8 cellular contexts compared by ENCODE assay signal in genomic region chr1:31938184-31938975, GRCh38. TPM values are rescaled to one million over a fixed set of nuclear protein-coding genes. Genes with fewer than 3 reads are reported as not detected.
DNase-seq lines count a peak whose midpoint lies in the region; ATAC-seq and TF ChIP-seq lines count a peak whose summit lies in the region.

PTP4A2 (minus strand) TSS chr1:31938368; CDS start chr1:31919065, 19,303 bp downstream.

- intact Hi-C loops in CD4-positive, alpha-beta memory T cell (cut with micrococcal nuclease), result loop anchor here (2.0 to 5.0 kb wide), 5 partner anchors 50 to 871 kb away; partner anchors contain the start of genes ADGRB2, KHDRBS1 and PUM1
- intact Hi-C loops in activated CD4-positive, alpha-beta memory T cell treated with anti-CD3 and anti-CD28 coated beads for 36 hours (cut with micrococcal nuclease), result loop anchor here (2.0 to 10.0 kb wide), 4 partner anchors 134 to 1184 kb away; partner anchors contain the start of genes LAPTM5, MARCKSL1 and TMEM39B
- intact Hi-C loops in lower leg skin (cut with DNase I; ENCODE audit: low total_unique reads), result no loop called here

- H3K4me1 Mint-ChIP-seq in CD4-positive, alpha-beta memory T cell, result peaks cover 43 to 88% (median 62%) of the 10 kb centered on the region in 4 donors
- peaks cover 66% of the 10 kb centered on the region for H3K4me1 Mint-ChIP-seq in activated CD4-positive, alpha-beta memory T cell treated with anti-CD3 and anti-CD28 coated beads for 36 hours (ENCODE audit: low read depth)

- peak within 1 kb of the TSS; percentile 43 to 95 for H3K4me3 ChIP-seq in CD4-positive, alpha-beta memory T cell (ENCODE audit: low read length in 2 of 2)
- peak within 1 kb of the TSS; percentile 98 to 99 for H3K4me3 ChIP-seq in duodenal mucosa (ENCODE audit: low read depth in 1 of 2, low read length in 2 of 2)
- H3K4me3 ChIP-seq in lower leg skin (ENCODE audit: low read depth, poor library complexity, severe bottlenecking), result peak within 1 kb of the TSS; percentile 76

- H3K27ac ChIP-seq in CD4-positive, alpha-beta memory T cell (ENCODE audit: low read depth, low read length), result peak within 1 kb of the TSS; percentile 70
- H3K27ac ChIP-seq in duodenal mucosa (ENCODE audit: low read depth, low read length), result peak within 1 kb of the TSS; percentile 94

- no peaks in the 10 kb centered on the region for H3K9me3 ChIP-seq in CD4-positive, alpha-beta memory T cell (ENCODE audit: control insufficient read depth in 1 of 2, low read length in 2 of 2)
- H3K9me3 ChIP-seq in duodenal mucosa (ENCODE audit: control insufficient read depth in 1 of 2, low read length in 2 of 2), result no peaks in the 10 kb centered on the region

- peaks cover 0 to 3% (median 0%) of the 10 kb centered on the region in 8 donors for H3K9me3 Mint-ChIP-seq in CD4-positive, alpha-beta memory T cell
- H3K9me3 Mint-ChIP-seq in activated CD4-positive, alpha-beta memory T cell treated with anti-CD3 and anti-CD28 coated beads for 36 hours, result no peaks in the 10 kb centered on the region

- H3K27me3 ChIP-seq in CD4-positive, alpha-beta memory T cell (ENCODE audit: insufficient read depth, low read length), result no peaks in the 10 kb centered on the region
- no peaks in the 10 kb centered on the region for H3K27me3 ChIP-seq in duodenal mucosa (ENCODE audit: control insufficient read depth in 1 of 2, insufficient read depth in 2 of 2, low read length in 2 of 2)

- H3K27me3 Mint-ChIP-seq in CD4-positive, alpha-beta memory T cell, result no peaks in the 10 kb centered on the region
- no peaks in the 10 kb centered on the region for H3K27me3 Mint-ChIP-seq in activated CD4-positive, alpha-beta memory T cell treated with anti-CD3 and anti-CD28 coated beads for 36 hours

- peak within 1 kb of the TSS; percentile 96 to 98 (median 97) for H3K27ac Mint-ChIP-seq in CD4-positive, alpha-beta memory T cell
- peak within 1 kb of the TSS; percentile 96 for H3K27ac Mint-ChIP-seq in activated CD4-positive, alpha-beta memory T cell treated with anti-CD3 and anti-CD28 coated beads for 36 hours

- peaks cover 7 to 26% of the 10 kb centered on the region in 2 donors for H3K36me3 Mint-ChIP-seq in CD4-positive, alpha-beta memory T cell
- peaks cover 30% of the 10 kb centered on the region for H3K36me3 Mint-ChIP-seq in activated CD4-positive, alpha-beta memory T cell treated with anti-CD3 and anti-CD28 coated beads for 36 hours

- no peak for TF ChIP-seq CTCF in lower leg skin (IDR thresholded peaks at IDR 0.05)

- peak within 1 kb of the TSS; percentile 97 to 99 for H3K9ac ChIP-seq in duodenal mucosa (ENCODE audit: low read depth in 1 of 2, low read length in 2 of 2)

- POLR2A ChIA-PET in CD4-positive, alpha-beta memory T cell (lab: Charles Lee; ENCODE audit: partially characterized antibody), result interaction anchor here (0.5 to 14.9 kb wide), 33 partner anchors 9 to 383 kb away, joined by 3 to 545 read pairs (median 5); partner anchors contain the start of genes KHDRBS1, KPNA6, PEF1 and SPOCD1
- POLR2A ChIA-PET in activated CD4-positive, alpha-beta memory T cell treated with anti-CD3 and anti-CD28 coated beads for 36 hours (lab: Charles Lee), result interaction anchor here (0.7 to 8.6 kb wide), 11 partner anchors 9 to 170 kb away, joined by 3 to 130 read pairs (median 4); partner anchors contain the start of genes KHDRBS1 and KPNA6

- peak within 1 kb of the TSS; percentile 92 to 100 (median 98) for H3K4me3 Mint-ChIP-seq in CD4-positive, alpha-beta memory T cell
- peak within 1 kb of the TSS; percentile 98 for H3K4me3 Mint-ChIP-seq in activated CD4-positive, alpha-beta memory T cell treated with anti-CD3 and anti-CD28 coated beads for 36 hours

- no peaks in the 10 kb centered on the region for H3K36me3 ChIP-seq in CD4-positive, alpha-beta memory T cell (ENCODE audit: insufficient read depth, low read length)
- H3K36me3 ChIP-seq in duodenal mucosa (ENCODE audit: control insufficient read depth in 1 of 2, insufficient read depth in 2 of 2, low read length in 2 of 2), result no peaks in the 10 kb centered on the region

- peaks cover 77% of the 10 kb centered on the region for H3K4me1 ChIP-seq in CD4-positive, alpha-beta memory T cell (ENCODE audit: insufficient read depth, low read length)
- H3K4me1 ChIP-seq in duodenal mucosa (ENCODE audit: control insufficient read depth in 1 of 2, insufficient read depth in 2 of 2, low read length in 2 of 2), result peaks cover 57 to 61% of the 10 kb centered on the region in 2 donors

- CTCF ChIA-PET in CD4-positive, alpha-beta memory T cell (lab: Charles Lee; ENCODE audit: partially characterized antibody), result interaction anchor here (0.6 to 10.5 kb wide), 13 partner anchors 9 to 128 kb away, joined by 3 to 208 read pairs (median 7); no protein-coding TSS in a partner anchor
- CTCF ChIA-PET in activated CD4-positive, alpha-beta memory T cell treated with anti-CD3 and anti-CD28 coated beads for 36 hours (lab: Charles Lee), result interaction anchor here (0.7 to 15.5 kb wide), 11 partner anchors 8 to 198 kb away, joined by 3 to 487 read pairs (median 4); partner anchors contain the start of gene SPOCD1

- peak; percentile 79 to 89 (median 80) for DNase-seq in CD4-positive, alpha-beta memory T cell
- peak; percentile 89 for DNase-seq in NCI-H748 (lab: John Stamatoyannopoulos, UW; ENCODE audit: unreplicated experiment)
- DNase-seq in activated CD4-positive, alpha-beta memory T cell treated with anti-CD3 and anti-CD28 coated beads for 36 hours, result peak; percentile 94
- DNase-seq in lower leg skin (ENCODE audit: low spot score in 2 of 2), result peak; percentile 87 to 98
- DNase-seq in stimulated activated CD4-positive, alpha-beta T cell treated with anti-CD3 and anti-CD28 coated beads, Interleukin-4, amount 100 ng/mL, for 4 hours, result peak; percentile 73 to 86

- peak in 1 of 2 donors; percentile 88 for TF ChIP-seq POLR2A in lower leg skin (IDR thresholded peaks at IDR 0.05)

- WGBS in lower leg skin, 2 donors, result 0% methylated on average over 19 to 56 of the region's 82 CpGs

- ATAC-seq in GM19372 (IDR thresholded peaks at IDR 0.05; ENCODE audit: low read depth, unreplicated experiment), result peak; percentile 84
- ATAC-seq in HG03521 (IDR thresholded peaks at IDR 0.05; ENCODE audit: unreplicated experiment), result peak; percentile 78

RNA-seq across cellular contexts. Expression of gene PTP4A2, which starts in this region (rescaled TPM):
- 100 to 1,000 TPM; 254 to 276 TPM for total RNA-seq in CD4-positive, alpha-beta memory T cell
- 100 to 1,000 TPM; 401 to 529 TPM for polyA plus RNA-seq in CD4-positive, alpha-beta memory T cell
- 100 to 1,000 TPM; 275 to 285 TPM for total RNA-seq in activated CD4-positive, alpha-beta memory T cell treated with anti-CD3 and anti-CD28 coated beads for 36 hours
- total RNA-seq in lower leg skin, result 10 to 100 TPM; 40.9 to 92.8 (median 67.3) TPM

Comparison
In these comparisons a context has a peak if more than half of its experiments do, and no peak if none do; other contexts are left out.
1. Peak in every context shown above with its lines: DNase-seq, ATAC-seq, H3K4me3 ChIP-seq and H3K27ac ChIP-seq.